15 cellular contexts compared by ENCODE assay signal in genomic region chr11:38971141-38971540, GRCh38.
DNase-seq lines count a peak whose midpoint lies in the region; ATAC-seq lines count a peak whose summit lies in the region.
"Had no signal": no experiment of that assay in that cellular context is flagged by ENCODE, and none has a peak within 500 bp of the region (broad histone marks: within the 10 kb centered on the region; RNA-seq: fewer than 3 reads in every experiment).

No MANE protein-coding gene starts in this region.

- peaks cover 0 to 18% (median 3%) of the 10 kb centered on the region in 11 donors for H3K9me3 Mint-ChIP-seq in naive thymus-derived CD4-positive, alpha-beta T cell
- H3K9me3 Mint-ChIP-seq: H9 had no signal

- H3K9me3 ChIP-seq in naive thymus-derived CD4-positive, alpha-beta T cell (ENCODE audit: control insufficient read depth in 2 of 3, low read length in 3 of 3), result peaks cover 0 to 5% (median 0%) of the 10 kb centered on the region in 3 experiments
- H3K9me3 ChIP-seq: BE2C had no signal

- intact Hi-C loops in naive thymus-derived CD4-positive, alpha-beta T cell (cut with micrococcal nuclease), result no loop called here

- H3K4me1 Mint-ChIP-seq in naive thymus-derived CD4-positive, alpha-beta T cell, result no peaks in the 10 kb centered on the region
- H3K4me1 Mint-ChIP-seq: CD4-positive, CD25-positive, alpha-beta regulatory T cell; H9 had no signal

- POLR2A ChIA-PET in naive thymus-derived CD4-positive, alpha-beta T cell (lab: Charles Lee), result no interaction called here

- H3K27ac Mint-ChIP-seq in naive thymus-derived CD4-positive, alpha-beta T cell, result no peak overlapping the region
- H3K27ac Mint-ChIP-seq: CD4-positive, CD25-positive, alpha-beta regulatory T cell; H9 had no signal

- DNase-seq in COLO829 (ENCODE audit: low spot score) (peak; percentile 90), HT1080 (ENCODE audit: low read depth) (peak; percentile 50), SK-MEL-5 (ENCODE audit: low read depth, low spot score) (peak; percentile 68), kidney tubule cell (ENCODE audit: low spot score) (peak; percentile 1), COLO668 (lab: John Stamatoyannopoulos, UW; ENCODE audit: unreplicated experiment) (no peak)
- no peak for DNase-seq in naive thymus-derived CD4-positive, alpha-beta T cell
- DNase-seq in activated T-cell treated with anti-CD3 and anti-CD28 coated beads, Interleukin-2, amount 50 U/mL, for 1 hour, result no peak
- DNase-seq: BE2C; Calu3; CD4-positive, CD25-positive, alpha-beta regulatory T cell; H9; MV-4-11; NCI-H1694 treated with DMSO at 0.1 percent for 48 hours; NCI-H748 treated with DMSO at 0.1 percent for 48 hours had no signal

- no peaks in the 10 kb centered on the region for H3K36me3 ChIP-seq in naive thymus-derived CD4-positive, alpha-beta T cell (ENCODE audit: control insufficient read depth in 2 of 3, insufficient read depth in 3 of 3, low read length in 3 of 3)
- H3K36me3 ChIP-seq: BE2C had no signal

- no peaks in the 10 kb centered on the region for H3K36me3 Mint-ChIP-seq in naive thymus-derived CD4-positive, alpha-beta T cell
- H3K36me3 Mint-ChIP-seq: CD4-positive, CD25-positive, alpha-beta regulatory T cell had no signal

- no peak overlapping the region for H3K4me3 Mint-ChIP-seq in naive thymus-derived CD4-positive, alpha-beta T cell
- H3K4me3 Mint-ChIP-seq: CD4-positive, CD25-positive, alpha-beta regulatory T cell; H9 had no signal

- no peak for ATAC-seq in naive thymus-derived CD4-positive, alpha-beta T cell
- ATAC-seq in HG03135 (IDR thresholded peaks at IDR 0.05; ENCODE audit: unreplicated experiment), result no peak

- no peaks in the 10 kb centered on the region for H3K4me1 ChIP-seq in naive thymus-derived CD4-positive, alpha-beta T cell (ENCODE audit: control insufficient read depth in 2 of 2, insufficient read depth in 2 of 2, low read length in 2 of 2)
- H3K4me1 ChIP-seq: BE2C had no signal

- no peak overlapping the region for H3K4me3 ChIP-seq in naive thymus-derived CD4-positive, alpha-beta T cell (ENCODE audit: low read length)

- CTCF ChIA-PET in naive thymus-derived CD4-positive, alpha-beta T cell (lab: Charles Lee), result no interaction called here

- H3K27me3 Mint-ChIP-seq in naive thymus-derived CD4-positive, alpha-beta T cell, result no peaks in the 10 kb centered on the region
- H3K27me3 Mint-ChIP-seq: CD4-positive, CD25-positive, alpha-beta regulatory T cell had no signal

- in situ Hi-C loops in SK-MEL-5 (cut with HindIII; ENCODE audit: low pct_unique_long_range_greater_than_20kb, low sequenced_read_pairs), result no loop called here

- H3K27me3 ChIP-seq in naive thymus-derived CD4-positive, alpha-beta T cell (ENCODE audit: control insufficient read depth in 2 of 2, insufficient read depth in 2 of 2, low read length in 2 of 2), result no peaks in the 10 kb centered on the region
- H3K27me3 ChIP-seq: BE2C had no signal

- H3K27ac ChIP-seq in naive thymus-derived CD4-positive, alpha-beta T cell (ENCODE audit: low read depth, low read length), result no peak overlapping the region

Comparison
In these comparisons a context has a peak if more than half of its experiments do, and no peak if none do; other contexts are left out.
1. DNase-seq: peak in COLO829 (single experiment), HT1080 (single experiment), SK-MEL-5 (single experiment) and kidney tubule cell (single experiment); none in naive thymus-derived CD4-positive, alpha-beta T cell (0 of 9), activated T-cell treated with anti-CD3 and anti-CD28 coated beads, Interleukin-2, amount 50 U/mL, for 1 hour (single experiment) and COLO668 (single experiment).